ENCODE assay signal across 8 cellular contexts in the genomic region with DNA sequence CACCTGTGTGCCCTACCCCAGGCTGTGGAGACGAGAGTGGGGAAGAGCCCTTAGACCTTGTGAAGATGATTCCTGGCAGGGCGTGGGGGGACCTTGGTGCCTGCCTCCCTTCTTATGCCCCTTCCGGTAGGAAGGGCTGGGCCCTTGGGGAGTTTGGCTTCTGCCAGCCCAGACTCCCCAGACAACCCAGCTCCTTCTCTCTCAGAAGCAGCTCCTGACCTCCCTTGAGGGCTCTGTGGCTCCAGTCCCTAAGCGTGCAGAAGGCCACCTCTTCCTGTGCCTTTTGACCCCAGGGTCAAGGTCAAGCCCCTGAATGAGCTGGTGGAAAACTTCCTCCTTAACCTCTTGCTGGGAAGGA. TPM values are rescaled to one million over a fixed set of nuclear protein-coding genes. Genes with fewer than 3 reads are reported as not detected.
A peak's percentile ranks its signal among the peaks of the same experiment; 100 is the strongest.
DNase-seq lines count a peak whose midpoint lies in the region; ATAC-seq and TF ChIP-seq lines count a peak whose summit lies in the region.

No MANE protein-coding gene starts in this region.

- ATAC-seq in memory B cell (ENCODE audit: low read depth) (no peak), GM19035 (IDR thresholded peaks at IDR 0.05; ENCODE audit: unreplicated experiment) (no peak), HG03442 (IDR thresholded peaks at IDR 0.05; ENCODE audit: unreplicated experiment) (no peak)

- no peaks in the 10 kb centered on the region for H3K36me3 ChIP-seq in HAP-1 (replicated peaks)
- H3K36me3 ChIP-seq in adrenal gland (replicated peaks in 1 of 2) = no peaks in the 10 kb centered on the region

- H3K27me3 Mint-ChIP-seq in memory B cell = no peaks in the 10 kb centered on the region

- peaks cover 28% of the 10 kb centered on the region for H3K4me1 Mint-ChIP-seq in memory B cell

- peaks cover 12% of the 10 kb centered on the region for H3K4me1 ChIP-seq in HAP-1
- peaks cover 11 to 19% of the 10 kb centered on the region in 2 donors for H3K4me1 ChIP-seq in adrenal gland (replicated peaks in 1 of 2)

- intact Hi-C loops in adrenal gland (cut with DNase I) = no loop called here

- no peaks in the 10 kb centered on the region for H3K36me3 Mint-ChIP-seq in memory B cell

- no peaks in the 10 kb centered on the region for H3K9me3 ChIP-seq in HAP-1
- no peaks in the 10 kb centered on the region for H3K9me3 ChIP-seq in adrenal gland (replicated peaks in 1 of 3)

- 25 to 50% (median 27%) methylated on average over 2 to 4 of the region's 4 CpGs for WGBS in adrenal gland, 4 donors

- no peak for TF ChIP-seq POLR2A in adrenal gland (IDR thresholded peaks at IDR 0.05)

- in situ Hi-C loops in HAP-1 (cut with MboI; ENCODE audit: low sequenced_read_pairs) = no loop called here

- no peak for TF ChIP-seq CTCF in adrenal gland (IDR thresholded peaks at IDR 0.05)

- H3K27ac Mint-ChIP-seq in memory B cell = no peak overlapping the region

- H3K4me3 Mint-ChIP-seq in memory B cell = peak overlapping the region; percentile 89

- H3K4me3 ChIP-seq in HAP-1 = peak overlapping the region; percentile 64
- H3K4me3 ChIP-seq in adrenal gland = peak overlapping the region; percentile 49 to 94 (median 60)

- no peaks in the 10 kb centered on the region for H3K27me3 ChIP-seq in HAP-1 (ENCODE audit: low read depth)
- H3K27me3 ChIP-seq in adrenal gland = no peaks in the 10 kb centered on the region

- DNase-seq in 8988T = peak; percentile 20
- DNase-seq in HAP-1 (ENCODE audit: low spot score in 2 of 2) = no peak
- peak in 1 of 7 donors; percentile 35 for DNase-seq in adrenal gland
- DNase-seq in memory B cell (ENCODE audit: low spot score in 2 of 2) = no peak
- no peak for DNase-seq in NCI-H187 treated with DMSO at 0.1 percent for 48 hours (lab: John Stamatoyannopoulos, UW)
- DNase-seq in DMS79 treated with DMSO at 0.1 percent for 48 hours (lab: John Stamatoyannopoulos, UW) = no peak

- H3K9me3 Mint-ChIP-seq in memory B cell = no peaks in the 10 kb centered on the region

- peak overlapping the region in 4 of 5 donors; percentile 21 to 88 (median 56) for H3K27ac ChIP-seq in adrenal gland

RNA-seq across cellular contexts. Expression of a gene that starts 1.0 kb away (rescaled TPM):
- total RNA-seq in adrenal gland = 10 to 100 TPM; 37.7 to 50.5 (median 40.1) TPM
- 10 to 100 TPM; 17.1 to 45.8 (median 28.4) TPM for polyA plus RNA-seq in adrenal gland

RNA-seq across cellular contexts. Expression of a gene that starts 58.3 kb away (rescaled TPM):
- total RNA-seq in adrenal gland = 100 to 1,000 TPM; 118 to 390 (median 289) TPM
- polyA plus RNA-seq in adrenal gland = 100 to 1,000 TPM; 313 to 415 (median 404) TPM
